Comparison of ENCODE assay signal across 1 cellular context in genomic region chr15:88166330-88166993, GRCh38.
TF ChIP-seq lines count a peak whose summit lies in the region.

No MANE protein-coding gene starts in this region.

TF ChIP-seq in HepG2, 621 proteins besides CTCF, POLR2A, EP300 and RAD21 (continued from another document):
- TF ChIP-seq HMGXB3 (CRISPR knock-in tag; IDR thresholded peaks at IDR 0.05; ENCODE audit: borderline replicate concordance) = 0 out of 2 replicates have a peak, but pooled peaks have one; percentile 53
- no peak for TF ChIP-seq RFX3 (CRISPR knock-in tag; IDR thresholded peaks at IDR 0.05)
- no peak for TF ChIP-seq TMF1 (CRISPR knock-in tag; IDR thresholded peaks at IDR 0.05; ENCODE audit: low read depth)
- no peak for TF ChIP-seq JUNB (CRISPR knock-in tag; IDR thresholded peaks at IDR 0.05; ENCODE audit: borderline replicate concordance)
